In the genomic region with DNA sequence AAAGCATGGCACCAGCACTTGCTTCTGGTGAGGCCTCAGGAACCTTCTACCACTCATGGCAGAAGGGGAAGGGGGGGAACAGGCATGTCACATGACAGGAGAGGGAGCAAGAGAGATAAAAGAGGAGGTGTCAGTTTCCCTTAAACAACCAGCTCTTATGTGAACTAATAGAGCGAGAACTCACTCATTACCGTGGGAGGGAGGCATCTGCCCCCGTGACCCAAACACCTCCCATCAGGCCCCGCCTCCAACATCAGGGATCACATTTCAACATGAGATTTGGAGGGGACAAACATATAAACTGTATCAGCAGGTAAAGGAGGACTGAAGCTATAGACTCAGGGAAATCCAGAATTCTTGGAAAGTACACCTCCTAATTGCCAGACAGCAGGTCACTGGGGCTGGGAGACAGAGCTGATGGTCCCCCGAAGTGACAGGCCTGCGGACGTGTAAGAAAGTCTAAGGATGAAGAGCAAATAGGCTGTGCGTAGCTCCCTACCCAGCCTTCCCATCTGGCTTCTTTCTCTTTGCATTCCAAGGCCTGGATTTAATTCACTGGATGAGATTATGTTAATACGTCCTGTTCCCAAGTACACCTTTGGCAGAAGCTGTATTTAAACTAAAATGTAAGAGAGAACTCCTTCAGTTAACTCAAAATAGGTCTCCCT, we compare ENCODE assay signal across 27 cellular contexts.
DNase-seq lines count a peak whose midpoint lies in the region; ATAC-seq and TF ChIP-seq lines count a peak whose summit lies in the region.
"Had no signal": no experiment of that assay in that cellular context is flagged by ENCODE, and none has a peak within 500 bp of the region (broad histone marks: within the 10 kb centered on the region; RNA-seq: fewer than 3 reads in every experiment).

No MANE protein-coding gene starts in this region.

- TF ChIP-seq POLR2A in heart left ventricle (IDR thresholded peaks at IDR 0.05) (no peak), esophagus squamous epithelium (IDR thresholded peaks at IDR 0.05) (no peak), uterus (IDR thresholded peaks at IDR 0.05) (no peak)

- no peaks in the 10 kb centered on the region for H3K27me3 ChIP-seq in heart left ventricle
- peaks cover 0 to 33% (median 0%) of the 10 kb centered on the region in 4 donors for H3K27me3 ChIP-seq in esophagus squamous epithelium
- H3K27me3 ChIP-seq in uterus: no peaks in the 10 kb centered on the region
- H3K27me3 ChIP-seq: body of pancreas, pancreas had no signal

- ATAC-seq in heart left ventricle: no peak
- no peak for ATAC-seq in left ventricle myocardium superior
- no peak for ATAC-seq in HG03045 (IDR thresholded peaks at IDR 0.05; ENCODE audit: unreplicated experiment)
- ATAC-seq: A549, body of pancreas, HepG2, pancreas, PC-3 had no signal

- no peaks in the 10 kb centered on the region for H3K9me3 ChIP-seq in heart left ventricle
- H3K9me3 ChIP-seq in esophagus squamous epithelium: no peaks in the 10 kb centered on the region
- H3K9me3 ChIP-seq in uterus: no peaks in the 10 kb centered on the region
- H3K9me3 ChIP-seq: A549, body of pancreas, pancreas had no signal

- H3K4me1 ChIP-seq in heart left ventricle (peaks cover 5 to 75% (median 34%) of the 10 kb centered on the region in 12 donors), esophagus squamous epithelium (peaks cover 8 to 77% (median 52%) of the 10 kb centered on the region in 3 donors), uterus (peaks cover 21 to 36% of the 10 kb centered on the region in 2 donors)
- H3K4me1 ChIP-seq: A549, pancreas had no signal

- H3K36me3 ChIP-seq in heart left ventricle (no peaks in the 10 kb centered on the region), esophagus squamous epithelium (no peaks in the 10 kb centered on the region), uterus (no peaks in the 10 kb centered on the region)
- H3K36me3 ChIP-seq: pancreas had no signal

- H3K4me3 ChIP-seq in heart left ventricle (no peak overlapping the region), esophagus squamous epithelium (no peak overlapping the region), uterus (no peak overlapping the region)
- H3K4me3 ChIP-seq: A549, body of pancreas, pancreas had no signal

- peak overlapping the region in 7 of 12 donors; percentile 12 to 85 (median 26) for H3K27ac ChIP-seq in heart left ventricle
- H3K27ac ChIP-seq in esophagus squamous epithelium: peak overlapping the region in 3 of 4 donors; percentile 38 to 84 (median 45)
- peak overlapping the region; percentile 84 for H3K27ac ChIP-seq in uterus
- H3K27ac ChIP-seq: A549, body of pancreas, C4-2B, pancreas had no signal

- no peak for TF ChIP-seq CTCF in heart left ventricle (IDR thresholded peaks at IDR 0.05)
- TF ChIP-seq CTCF in esophagus squamous epithelium (IDR thresholded peaks at IDR 0.05): no peak
- TF ChIP-seq CTCF in uterus (IDR thresholded peaks at IDR 0.05): no peak

- intact Hi-C loops in heart left ventricle (cut with DNase I): no loop called here
- intact Hi-C loops in left ventricle myocardium superior (cut with micrococcal nuclease): no loop called here
- intact Hi-C loops in esophagus squamous epithelium (cut with DNase I): no loop called here
- intact Hi-C loops in uterus (cut with DNase I; ENCODE audit: low total_unique reads): no loop called here

- 71 to 81% (median 76%) methylated on average over 9 of the region's 9 CpGs for WGBS in heart left ventricle, 4 donors
- 70 to 75% methylated on average over 8 to 9 of the region's 9 CpGs for WGBS in esophagus squamous epithelium, 2 donors

- DNase-seq in heart left ventricle (no peak), left ventricle myocardium superior (no peak), esophagus squamous epithelium (lab: John Stamatoyannopoulos, UW) (no peak), retina (peak; percentile 73), uterus (no peak), COLO668 (lab: John Stamatoyannopoulos, UW; ENCODE audit: unreplicated experiment) (no peak), cortex of kidney (lab: John Stamatoyannopoulos, UW) (no peak)
- DNase-seq: activated CD4-positive, alpha-beta T cell treated with anti-CD3 and anti-CD28 coated beads, Interleukin-2, amount 10 ng/mL, durations not matched to agents 24 days and 14 days; activated CD8-positive, alpha-beta memory T cell treated with anti-CD3 and anti-CD28 coated beads, Interleukin-2, amount 50 U/mL, for 48 hours; activated effector memory CD4-positive, alpha-beta T cell treated with Interleukin-2 at 50 U/mL for 16 hours; body of pancreas; dermis blood vessel endothelial cell; GF-D8; HFFc6; mammary epithelial cell; naive B cell; NCI-H2171; NCI-H774; pancreas; PC-3; SIG-M5; stimulated activated CD4-positive, alpha-beta T cell treated with anti-CD3 and anti-CD28 coated beads, Interleukin-4, amount 100 ng/mL, for 24 hours; T-helper 1 cell had no signal

Comparison
In these comparisons a context has a peak if more than half of its experiments do, and no peak if none do; other contexts are left out.
1. H3K27ac ChIP-seq: peak in every context shown above with its lines; median percentile 84 in uterus; 45 in esophagus squamous epithelium; 26 in heart left ventricle.